In genomic region chr3:47034868-47035489, GRCh38 we compare ENCODE assay signal across 1 cellular context.
TF ChIP-seq lines count a peak whose summit lies in the region.

No MANE protein-coding gene starts in this region.

TF ChIP-seq in HepG2, 621 proteins besides CTCF, POLR2A, EP300 and RAD21:
- TF ChIP-seq ZNF431 (CRISPR knock-in tag; IDR thresholded peaks at IDR 0.05; ENCODE audit: borderline replicate concordance, low read depth) (no peak), ZBTB42 (CRISPR knock-in tag; IDR thresholded peaks at IDR 0.05) (no peak)
TF ChIP-seq in HepG2: peak in this region for 0.
